In the genomic region with DNA sequence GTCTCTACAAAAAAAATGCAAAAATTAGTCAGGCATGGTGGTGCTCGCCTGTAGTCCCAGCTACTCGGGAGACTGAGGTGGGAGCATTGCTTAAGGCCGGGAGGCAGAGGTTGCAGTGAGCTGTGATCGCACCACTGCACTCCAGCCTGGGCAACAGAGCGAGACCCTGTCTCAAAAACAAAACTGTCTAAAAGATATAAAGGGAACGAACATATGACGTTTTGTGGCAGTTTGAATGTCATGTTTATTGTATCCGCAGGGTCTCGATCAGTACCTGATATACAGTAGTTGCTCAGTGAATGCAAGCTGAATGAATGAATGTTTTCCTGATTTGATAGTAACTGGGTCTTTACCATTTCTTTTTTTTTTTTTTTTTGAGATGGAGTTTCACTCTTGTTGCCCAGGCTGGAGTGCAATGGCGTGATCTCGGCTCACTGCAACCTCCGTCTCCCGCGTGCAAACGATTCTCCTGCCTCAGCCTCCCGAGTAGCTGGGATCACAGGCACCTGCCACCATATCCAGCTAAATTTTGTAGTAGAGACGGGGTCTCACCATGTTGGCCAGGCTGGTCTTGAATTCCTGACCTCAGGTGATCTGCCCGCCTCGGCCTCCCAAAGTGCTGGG, we compare ENCODE assay signal across 8 cellular contexts. TPM values are rescaled to one million over a fixed set of nuclear protein-coding genes. Genes with fewer than 3 reads are reported as not detected.
DNase-seq lines count a peak whose midpoint lies in the region; ATAC-seq and TF ChIP-seq lines count a peak whose summit lies in the region.
"Not testable (repeated sequence)": the region's sequence is repeated elsewhere in the genome, so short reads cannot be mapped to it uniquely, and the experiment has no call there.

No MANE protein-coding gene starts in this region.

- H4K20me1 ChIP-seq in BLaER1 treated with 17β-estradiol and CSF1 and Interleukin-3, amounts not matched to agents 10 nM and 100 nM: peaks cover 9 to 56% (median 41%) of the 10 kb centered on the region in 11 experiments; a peak in 16 of 22 replicates
- H4K20me1 ChIP-seq in OCI-LY1 (ENCODE audit: insufficient read depth, low read length): not testable (repeated sequence)

- not testable (repeated sequence) for H3K27me3 ChIP-seq in BLaER1 treated with 17β-estradiol and CSF1 and Interleukin-3, amounts not matched to agents 10 nM and 100 nM; OCI-LY1 (ENCODE audit: insufficient read depth, low read length); naive thymus-derived CD4-positive, alpha-beta T cell (ENCODE audit: control insufficient read depth in 2 of 2, insufficient read depth in 2 of 2, low read length in 2 of 2)

- H3K27me3 Mint-ChIP-seq in activated CD4-positive, alpha-beta T cell treated with anti-CD3 and anti-CD28 coated beads for 36 hours; activated T-helper 17 cell treated with anti-CD3 and anti-CD28 coated beads, Interleukin-2, amount 50 U/mL, for 72 hours; chondrocyte (ENCODE audit: low read depth); naive thymus-derived CD4-positive, alpha-beta T cell; stimulated activated naive B cell treated with anti-CD40 and anti-IgM and Interleukin-4, amounts not matched to agents 10 μg/mL and 1 μg/mL and 100 μg/mL, for 72 hours: not testable (repeated sequence)

- H3K9ac ChIP-seq in BLaER1 treated with 17β-estradiol and CSF1 and Interleukin-3, amounts not matched to agents 10 nM and 100 nM: peak overlapping the region; percentile 34 to 99 (median 94)
- not testable (repeated sequence) for H3K9ac ChIP-seq in OCI-LY1 (ENCODE audit: low read length)

- peak overlapping the region in 9 of 10 experiments; percentile 81 to 99 (median 90); a peak in 17 of 20 replicates for H3K4me3 ChIP-seq in BLaER1 treated with 17β-estradiol and CSF1 and Interleukin-3, amounts not matched to agents 10 nM and 100 nM
- H3K4me3 ChIP-seq in GM12864 (ENCODE audit: low read depth, low read length): peak overlapping the region; percentile 33; the same call in 1 of the 2 replicates
- H3K4me3 ChIP-seq in OCI-LY1 (ENCODE audit: low read depth, low read length, poor library complexity, severe bottlenecking): not testable (repeated sequence)
- H3K4me3 ChIP-seq in naive thymus-derived CD4-positive, alpha-beta T cell (ENCODE audit: low read length): peak overlapping the region; percentile 93

- peaks cover 55 to 71% (median 59%) of the 10 kb centered on the region in 10 experiments for H3K4me1 ChIP-seq in BLaER1 treated with 17β-estradiol and CSF1 and Interleukin-3, amounts not matched to agents 10 nM and 100 nM
- H3K4me1 ChIP-seq in OCI-LY1 (ENCODE audit: insufficient read depth, low read length, severe bottlenecking): peaks cover 61% of the 10 kb centered on the region
- peaks cover 21 to 38% of the 10 kb centered on the region in 2 donors for H3K4me1 ChIP-seq in naive thymus-derived CD4-positive, alpha-beta T cell (ENCODE audit: control insufficient read depth in 2 of 2, insufficient read depth in 2 of 2, low read length in 2 of 2)

- TF ChIP-seq CTCF in GM12864 (IDR thresholded peaks at IDR 0.05; ENCODE audit: low read depth, low read length, missing control alignments); OCI-LY1 (IDR thresholded peaks at IDR 0.05; ENCODE audit: low read length); chondrocyte (IDR thresholded peaks at IDR 0.05): not testable (repeated sequence)

- POLR2A ChIA-PET in activated CD4-positive, alpha-beta T cell treated with anti-CD3 and anti-CD28 coated beads for 36 hours (lab: Charles Lee): interaction anchor here (0.6 kb wide), 1 partner anchor 67 kb away, joined by 3 read pairs; no protein-coding TSS in a partner anchor
- POLR2A ChIA-PET in naive thymus-derived CD4-positive, alpha-beta T cell (lab: Charles Lee): interaction anchor here (0.9 to 37.8 kb wide), 4 partner anchors 15 to 156 kb away, joined by 4 to 900 read pairs (median 38); no protein-coding TSS in a partner anchor

- H3K27ac ChIP-seq in BLaER1 treated with 17β-estradiol and CSF1 and Interleukin-3, amounts not matched to agents 10 nM and 100 nM: peak overlapping the region; percentile 84 to 100 (median 97); a peak in 21 of 22 replicates
- H3K27ac ChIP-seq in OCI-LY1 (ENCODE audit: low read depth, low read length, poor library complexity, severe bottlenecking): peak overlapping the region; percentile 72
- peak overlapping the region; percentile 76 for H3K27ac ChIP-seq in naive thymus-derived CD4-positive, alpha-beta T cell (ENCODE audit: low read depth, low read length)

- not testable (repeated sequence) for H3K9me2 ChIP-seq in OCI-LY1 (ENCODE audit: low read depth, low read length)

- intact Hi-C loops in activated CD4-positive, alpha-beta T cell treated with anti-CD3 and anti-CD28 coated beads for 36 hours (cut with DNase I, micrococcal nuclease): loop anchor here (5.0 kb wide), 4 partner anchors 157 to 1688 kb away; partner anchors contain the start of genes HELB (in 1 of the 2), KICS2 (in 1 of the 2) and LEMD3 (in 1 of the 2)
- intact Hi-C loops in naive thymus-derived CD4-positive, alpha-beta T cell (cut with micrococcal nuclease): loop anchor here in 1 of 2 donors (5.0 kb wide), 2 partner anchors 553 to 1688 kb away; partner anchors contain the start of genes HELB and LEMD3

- peak overlapping the region; percentile 90 for H3K27ac Mint-ChIP-seq in activated CD4-positive, alpha-beta T cell treated with anti-CD3 and anti-CD28 coated beads for 36 hours
- H3K27ac Mint-ChIP-seq in activated T-helper 17 cell treated with anti-CD3 and anti-CD28 coated beads, Interleukin-2, amount 50 U/mL, for 72 hours: peak overlapping the region; percentile 43
- H3K27ac Mint-ChIP-seq in chondrocyte (ENCODE audit: unreplicated experiment): peak overlapping the region; percentile 41
- H3K27ac Mint-ChIP-seq in naive thymus-derived CD4-positive, alpha-beta T cell: peak overlapping the region in 7 of 9 donors; percentile 81 to 97 (median 94)
- peak overlapping the region; percentile 87 for H3K27ac Mint-ChIP-seq in stimulated activated naive B cell treated with anti-CD40 and anti-IgM and Interleukin-4, amounts not matched to agents 10 μg/mL and 1 μg/mL and 100 μg/mL, for 72 hours

- not testable (repeated sequence) for ATAC-seq in activated CD4-positive, alpha-beta T cell treated with anti-CD3 and anti-CD28 coated beads for 36 hours; activated T-helper 17 cell treated with anti-CD3 and anti-CD28 coated beads, Interleukin-2, amount 50 U/mL, for 72 hours (replicated peaks); naive thymus-derived CD4-positive, alpha-beta T cell
- peak in 1 of 2 donors; percentile 1 for ATAC-seq in stimulated activated naive B cell treated with anti-CD40 and anti-IgM and Interleukin-4, amounts not matched to agents 10 μg/mL and 1 μg/mL and 100 μg/mL, for 72 hours (replicated peaks)

- H3F3A ChIP-seq in OCI-LY1 (ENCODE audit: insufficient read depth, low read length): not testable (repeated sequence)

- H3K4me2 ChIP-seq in BLaER1 treated with 17β-estradiol and CSF1 and Interleukin-3, amounts not matched to agents 10 nM and 100 nM: peak overlapping the region; percentile 83 to 95 (median 89)
- H3K4me2 ChIP-seq in OCI-LY1 (ENCODE audit: low read length): peak overlapping the region; percentile 75; the same call in 1 of the 2 replicates

- CTCF ChIA-PET in activated CD4-positive, alpha-beta T cell treated with anti-CD3 and anti-CD28 coated beads for 36 hours (lab: Charles Lee): interaction anchor here (0.6 to 1.4 kb wide), 9 partner anchors 13 to 1321 kb away, joined by 3 to 5 read pairs (median 3); no protein-coding TSS in a partner anchor
- CTCF ChIA-PET in naive thymus-derived CD4-positive, alpha-beta T cell (lab: Charles Lee): interaction anchor here (0.6 to 2.1 kb wide), 3 partner anchors 56 to 81 kb away, joined by 3 to 5 read pairs (median 3); no protein-coding TSS in a partner anchor

- peaks cover 38% of the 10 kb centered on the region for H3K36me3 Mint-ChIP-seq in activated CD4-positive, alpha-beta T cell treated with anti-CD3 and anti-CD28 coated beads for 36 hours (ENCODE audit: low read depth)
- peaks cover 70% of the 10 kb centered on the region for H3K36me3 Mint-ChIP-seq in activated T-helper 17 cell treated with anti-CD3 and anti-CD28 coated beads, Interleukin-2, amount 50 U/mL, for 72 hours (ENCODE audit: low read depth)
- not testable (repeated sequence) for H3K36me3 Mint-ChIP-seq in chondrocyte (ENCODE audit: low read depth)
- peaks cover 0 to 38% (median 21%) of the 10 kb centered on the region in 5 donors for H3K36me3 Mint-ChIP-seq in naive thymus-derived CD4-positive, alpha-beta T cell
- peaks cover 48 to 65% of the 10 kb centered on the region in 2 donors for H3K36me3 Mint-ChIP-seq in stimulated activated naive B cell treated with anti-CD40 and anti-IgM and Interleukin-4, amounts not matched to agents 10 μg/mL and 1 μg/mL and 100 μg/mL, for 72 hours

- H3K36me3 ChIP-seq in BLaER1 treated with 17β-estradiol and CSF1 and Interleukin-3, amounts not matched to agents 10 nM and 100 nM: peaks cover 24 to 65% (median 49%) of the 10 kb centered on the region in 11 experiments; a peak in 21 of 22 replicates
- not testable (repeated sequence) for H3K36me3 ChIP-seq in OCI-LY1 (ENCODE audit: insufficient read depth, low read length)
- peaks cover 0 to 17% (median 5%) of the 10 kb centered on the region in 3 experiments for H3K36me3 ChIP-seq in naive thymus-derived CD4-positive, alpha-beta T cell (ENCODE audit: control insufficient read depth in 2 of 3, insufficient read depth in 3 of 3, low read length in 3 of 3)

- not testable (repeated sequence) for H3K9me3 Mint-ChIP-seq in activated CD4-positive, alpha-beta T cell treated with anti-CD3 and anti-CD28 coated beads for 36 hours (ENCODE audit: low read depth); activated T-helper 17 cell treated with anti-CD3 and anti-CD28 coated beads, Interleukin-2, amount 50 U/mL, for 72 hours; chondrocyte (ENCODE audit: low read depth); naive thymus-derived CD4-positive, alpha-beta T cell; stimulated activated naive B cell treated with anti-CD40 and anti-IgM and Interleukin-4, amounts not matched to agents 10 μg/mL and 1 μg/mL and 100 μg/mL, for 72 hours

- peak overlapping the region; percentile 80 for H3K4me3 Mint-ChIP-seq in activated CD4-positive, alpha-beta T cell treated with anti-CD3 and anti-CD28 coated beads for 36 hours
- peak overlapping the region; percentile 91 for H3K4me3 Mint-ChIP-seq in activated T-helper 17 cell treated with anti-CD3 and anti-CD28 coated beads, Interleukin-2, amount 50 U/mL, for 72 hours
- H3K4me3 Mint-ChIP-seq in chondrocyte (ENCODE audit: unreplicated experiment): not testable (repeated sequence)
- peak overlapping the region; percentile 17 to 100 (median 97) for H3K4me3 Mint-ChIP-seq in naive thymus-derived CD4-positive, alpha-beta T cell
- H3K4me3 Mint-ChIP-seq in stimulated activated naive B cell treated with anti-CD40 and anti-IgM and Interleukin-4, amounts not matched to agents 10 μg/mL and 1 μg/mL and 100 μg/mL, for 72 hours: peak overlapping the region; percentile 85 to 93

- not testable (repeated sequence) for H3K9me3 ChIP-seq in BLaER1 treated with 17β-estradiol and CSF1 and Interleukin-3, amounts not matched to agents 10 nM and 100 nM (replicated peaks in 1 of 11); OCI-LY1 (ENCODE audit: low read length); naive thymus-derived CD4-positive, alpha-beta T cell (ENCODE audit: control insufficient read depth in 2 of 3, low read length in 3 of 3)

- not testable (repeated sequence) for DNase-seq in GM12864 (ENCODE audit: low read depth); activated CD4-positive, alpha-beta T cell treated with anti-CD3 and anti-CD28 coated beads for 36 hours; chondrocyte (ENCODE audit: low spot score); naive thymus-derived CD4-positive, alpha-beta T cell
- DNase-seq in stimulated activated naive B cell treated with anti-CD40 and anti-IgM and Interleukin-4, amounts not matched to agents 10 μg/mL and 1 μg/mL and 100 μg/mL, for 72 hours: peak; percentile 24

- peaks cover 21% of the 10 kb centered on the region for H3K79me2 ChIP-seq in OCI-LY1 (ENCODE audit: insufficient read depth, low read length)

- H2AFZ ChIP-seq in OCI-LY1 (ENCODE audit: low read length): not testable (repeated sequence)

- peaks cover 45% of the 10 kb centered on the region for H3K4me1 Mint-ChIP-seq in activated CD4-positive, alpha-beta T cell treated with anti-CD3 and anti-CD28 coated beads for 36 hours
- peaks cover 32% of the 10 kb centered on the region for H3K4me1 Mint-ChIP-seq in activated T-helper 17 cell treated with anti-CD3 and anti-CD28 coated beads, Interleukin-2, amount 50 U/mL, for 72 hours
- peaks cover 57% of the 10 kb centered on the region for H3K4me1 Mint-ChIP-seq in chondrocyte (ENCODE audit: low read depth)
- peaks cover 36 to 64% (median 52%) of the 10 kb centered on the region in 7 donors for H3K4me1 Mint-ChIP-seq in naive thymus-derived CD4-positive, alpha-beta T cell
- peaks cover 24 to 64% of the 10 kb centered on the region in 2 donors for H3K4me1 Mint-ChIP-seq in stimulated activated naive B cell treated with anti-CD40 and anti-IgM and Interleukin-4, amounts not matched to agents 10 μg/mL and 1 μg/mL and 100 μg/mL, for 72 hours

RNA-seq across cellular contexts. Expression of gene RASSF3, which starts 3.6 kb away (rescaled TPM):
- 10 to 100 TPM; 38.0 to 39.0 TPM for total RNA-seq in activated CD4-positive, alpha-beta T cell treated with anti-CD3 and anti-CD28 coated beads for 36 hours
- 10 to 100 TPM; 31.0 to 43.9 TPM for total RNA-seq in activated T-helper 17 cell treated with anti-CD3 and anti-CD28 coated beads, Interleukin-2, amount 50 U/mL, for 72 hours
- total RNA-seq in chondrocyte: 30.9 to 51.1 TPM (median 47.9 TPM) in 3 replicates
- total RNA-seq in naive thymus-derived CD4-positive, alpha-beta T cell: 100 to 1,000 TPM in 4 of 5 experiments, 10 to 100 TPM in 1; 79.0 to 200 (median 107) TPM
- 1 to 10 TPM; 4.4 to 5.5 TPM for polyA plus RNA-seq in naive thymus-derived CD4-positive, alpha-beta T cell

Comparison
In these comparisons a context has a peak if more than half of its experiments do, and no peak if none do; other contexts are left out.
1. H3K27ac Mint-ChIP-seq: peak in every context shown above with its lines; median percentile 94 in naive thymus-derived CD4-positive, alpha-beta T cell; 90 in activated CD4-positive, alpha-beta T cell treated with anti-CD3 and anti-CD28 coated beads for 36 hours; 87 in stimulated activated naive B cell treated with anti-CD40 and anti-IgM and Interleukin-4, amounts not matched to agents 10 μg/mL and 1 μg/mL and 100 μg/mL, for 72 hours; 43 in activated T-helper 17 cell treated with anti-CD3 and anti-CD28 coated beads, Interleukin-2, amount 50 U/mL, for 72 hours; 41 in chondrocyte.